Comparison of ENCODE assay signal across 16 cellular contexts in the genomic region with DNA sequence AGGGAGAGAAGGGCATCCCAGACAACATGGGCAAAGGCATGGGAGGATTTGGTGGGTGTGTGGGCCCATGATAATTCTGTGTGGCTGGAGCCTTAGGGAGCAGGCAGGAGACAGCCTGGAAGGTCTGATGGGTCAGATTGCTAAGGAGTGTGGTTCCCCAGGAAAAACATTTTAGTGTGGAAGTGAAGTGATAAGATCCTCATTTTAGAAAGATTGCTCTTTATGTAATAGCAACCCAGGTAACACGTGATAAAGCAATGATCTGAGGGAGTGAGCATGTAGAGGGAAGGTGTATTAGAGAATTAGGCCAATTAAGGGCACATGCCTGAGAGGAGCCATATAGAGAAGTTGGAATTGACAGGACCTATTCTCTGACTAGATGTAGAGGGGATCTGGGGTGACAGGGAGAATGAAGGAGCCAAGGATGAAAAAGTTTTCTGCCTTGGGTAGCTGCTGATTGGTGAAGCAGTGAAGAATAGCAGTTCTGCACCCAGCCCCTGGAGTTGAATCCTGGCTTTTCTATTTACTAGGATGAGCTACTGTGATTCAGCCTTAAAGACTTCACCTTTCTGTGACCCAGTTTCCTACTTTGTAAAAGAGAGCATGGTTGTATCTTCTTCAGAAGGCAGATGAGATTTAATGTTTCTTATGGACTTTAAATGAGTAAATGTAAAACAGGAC. TPM values are rescaled to one million over a fixed set of nuclear protein-coding genes. Genes with fewer than 3 reads are reported as not detected.
DNase-seq lines count a peak whose midpoint lies in the region; ATAC-seq, FAIRE-seq and TF ChIP-seq lines count a peak whose summit lies in the region.
"Had no signal": no experiment of that assay in that cellular context is flagged by ENCODE, and none has a peak within 500 bp of the region (broad histone marks: within the 10 kb centered on the region; RNA-seq: fewer than 3 reads in every experiment).

No MANE protein-coding gene starts in this region.

- CTCF ChIA-PET in CD8-positive, alpha-beta memory T cell (lab: Charles Lee): interaction anchor here (1.0 to 23.1 kb wide), 10 partner anchors 14 to 133 kb away, joined by 3 to 218 read pairs (median 8); a partner anchor contains a TSS
- CTCF ChIA-PET in K562 (lab: Yijun Ruan, JAX; ENCODE audit: low intra/inter-chr PET ratio): no interaction called here

- H3K4me1 ChIP-seq in CD8-positive, alpha-beta memory T cell (ENCODE audit: insufficient read depth, low read length): peaks cover 55% of the 10 kb centered on the region
- H3K4me1 ChIP-seq in K562 (replicated peaks in 1 of 2; ENCODE audit: control insufficient read depth in 2 of 2, insufficient read depth in 2 of 2, low read length in 2 of 2) (peaks cover 28 to 55% of the 10 kb centered on the region in 2 experiments), mucosa of rectum (ENCODE audit: control insufficient read depth in 2 of 2, insufficient read depth in 2 of 2, low read length in 2 of 2) (peaks cover 31 to 38% of the 10 kb centered on the region in 2 donors)

- peaks cover 61 to 81% (median 78%) of the 10 kb centered on the region in 3 donors for H3K4me1 Mint-ChIP-seq in CD8-positive, alpha-beta memory T cell

- peaks cover 12 to 32% (median 12%) of the 10 kb centered on the region in 3 donors for H3K36me3 Mint-ChIP-seq in CD8-positive, alpha-beta memory T cell

- FAIRE-seq in K562 (lab: Jason Lieb, UNC): no peak

- POLR2A ChIA-PET in CD8-positive, alpha-beta memory T cell (lab: Charles Lee): interaction anchor here (0.5 to 1.1 kb wide), 2 partner anchors 13 to 478 kb away, joined by 3 to 7 read pairs; no protein-coding TSS in a partner anchor
- POLR2A ChIA-PET in K562 (lab: Yijun Ruan, JAX): interaction anchor here (2.0 to 2.8 kb wide), 2 partner anchors 8 to 17 kb away, joined by 12 to 18 read pairs; no protein-coding TSS in a partner anchor

- no peaks in the 10 kb centered on the region for H3K9me3 Mint-ChIP-seq in CD8-positive, alpha-beta memory T cell

- H3K9me3 ChIP-seq in CD8-positive, alpha-beta memory T cell (ENCODE audit: low read length): no peaks in the 10 kb centered on the region
- H3K9me3 ChIP-seq in KOPT-K1 (ENCODE audit: insufficient read depth, low read length, poor library complexity, severe bottlenecking) (peaks cover 5% of the 10 kb centered on the region), K562 (replicated peaks; ENCODE audit: control insufficient read depth, insufficient read depth, low read depth, low read length) (peaks cover 16% of the 10 kb centered on the region), mucosa of rectum (ENCODE audit: control insufficient read depth in 2 of 2, low read length in 2 of 2) (no peaks in the 10 kb centered on the region)
- H3K9me3 ChIP-seq: thoracic aorta had no signal

- no peak for ATAC-seq in K562
- no peak for ATAC-seq in HG02678 (IDR thresholded peaks at IDR 0.05; ENCODE audit: unreplicated experiment)
- ATAC-seq in left lobe of liver: no peak
- ATAC-seq: right cardiac atrium had no signal

- no peaks in the 10 kb centered on the region for H3K79me2 ChIP-seq in K562 (ENCODE audit: control insufficient read depth, insufficient read depth, low read length)

- in situ Hi-C loops in K562 (cut with MboI): no loop called here

- peak overlapping the region; percentile 77 to 98 (median 91) for H3K27ac Mint-ChIP-seq in CD8-positive, alpha-beta memory T cell

- H3K27me3 Mint-ChIP-seq in CD8-positive, alpha-beta memory T cell: no peaks in the 10 kb centered on the region

- H3K27me3 ChIP-seq in CD8-positive, alpha-beta memory T cell (ENCODE audit: insufficient read depth, low read length, poor library complexity, severe bottlenecking): no peaks in the 10 kb centered on the region
- no peaks in the 10 kb centered on the region for H3K27me3 ChIP-seq in K562 (ENCODE audit: control insufficient read depth in 2 of 2, insufficient read depth in 2 of 2, low read length in 2 of 2)
- H3K27me3 ChIP-seq in mucosa of rectum (ENCODE audit: control insufficient read depth in 2 of 2, insufficient read depth in 2 of 2, low read length in 2 of 2): no peaks in the 10 kb centered on the region

- intact Hi-C loops in K562 (cut with micrococcal nuclease): loop anchor here (2.0 to 5.0 kb wide), 3 partner anchors 44 to 126 kb away; no protein-coding TSS in a partner anchor

- peak overlapping the region; percentile 29; the same call in 1 of the 2 replicates for H3K4me2 ChIP-seq in K562 (ENCODE audit: insufficient read depth, low read length)

- H3K36me3 ChIP-seq in CD8-positive, alpha-beta memory T cell (ENCODE audit: insufficient read depth, low read length): no peaks in the 10 kb centered on the region
- H3K36me3 ChIP-seq in KOPT-K1 (ENCODE audit: insufficient read depth, low read length): no peaks in the 10 kb centered on the region
- H3K36me3 ChIP-seq in K562 (ENCODE audit: control insufficient read depth, insufficient read depth, low read length): no peaks in the 10 kb centered on the region; the same call in 1 of the 3 replicates
- no peaks in the 10 kb centered on the region for H3K36me3 ChIP-seq in mucosa of rectum (ENCODE audit: control insufficient read depth in 2 of 2, insufficient read depth in 2 of 2, low read length in 2 of 2)
- H3K36me3 ChIP-seq: thoracic aorta had no signal

- H2AFZ ChIP-seq in K562 (ENCODE audit: low read depth, low read length): peak overlapping the region; percentile 81
- H2AFZ ChIP-seq: GM23248 had no signal

- no peak for TF ChIP-seq CTCF in K562 (IDR thresholded peaks at IDR 0.05 in 2 of 3, conservative IDR thresholded peaks at IDR 0.05 in 1 of 3; ENCODE audit: insufficient read depth in 2 of 3, low read depth in 1 of 3, low read length in 3 of 3)

- no peak for DNase-seq in CD8-positive, alpha-beta memory T cell
- peak in 1 of 4 experiments; percentile 33 for DNase-seq in K562 (ENCODE audit: extremely low read depth in 1 of 4, low spot score in 3 of 4)
- DNase-seq in iPS-NIHi7 (ENCODE audit: extremely low spot score): no peak
- DNase-seq in left lobe of liver (ENCODE audit: low spot score): no peak
- DNase-seq in OCI-M2 (lab: John Stamatoyannopoulos, UW; ENCODE audit: unreplicated experiment): no peak
- DNase-seq: caudate nucleus, COR-L47, GM23248, NCI-H1048, NCI-H510A treated with DMSO at 0.1 percent for 48 hours, right cardiac atrium, SHP77 had no signal

- WGBS in K562 (ENCODE audit: insufficient coverage, low coverage, missing lambda C conversion rate): 0% methylated on average over 1 of the region's 1 CpG

- TF ChIP-seq EP300 in K562 (IDR thresholded peaks at IDR 0.05; ENCODE audit: low read length): no peak

- peak overlapping the region; percentile 82 for H3K27ac ChIP-seq in CD8-positive, alpha-beta memory T cell (ENCODE audit: low read depth, low read length)
- H3K27ac ChIP-seq in KOPT-K1 (ENCODE audit: low read depth, low read length, poor library complexity, severe bottlenecking) (peak overlapping the region; percentile 97), K562 (ENCODE audit: extremely low read depth, low read depth, low read length) (peak overlapping the region; percentile 93), mucosa of rectum (ENCODE audit: low read depth in 2 of 2, low read length in 2 of 2) (peak overlapping the region; percentile 66 to 80)
- H3K27ac ChIP-seq: GM23248, thoracic aorta had no signal

- peak overlapping the region in 6 of 7 donors; percentile 1 to 51 (median 18) for H3K4me3 Mint-ChIP-seq in CD8-positive, alpha-beta memory T cell

- no TSS peak for BruUV-seq in K562 (replicated peaks; lab: Mats Ljungman, UMichigan)

- H3K4me3 ChIP-seq in CD8-positive, alpha-beta memory T cell (ENCODE audit: low read length): no peak overlapping the region
- H3K4me3 ChIP-seq in K562 (no peak overlapping the region), mucosa of rectum (ENCODE audit: low read length in 2 of 2) (no peak overlapping the region)
- H3K4me3 ChIP-seq: GM23248, thoracic aorta had no signal

- no peaks in the 10 kb centered on the region for H4K20me1 ChIP-seq in K562 (replicated peaks; ENCODE audit: control insufficient read depth, insufficient read depth, low read length)

- no peak for TF ChIP-seq RAD21 in K562 (CRISPR knock-in tag; conservative IDR thresholded peaks at IDR 0.05 in 1 of 2, IDR thresholded peaks at IDR 0.05 in 1 of 2)

- H3K9me1 ChIP-seq in K562 (ENCODE audit: control insufficient read depth, insufficient read depth, low read length): no peaks in the 10 kb centered on the region

- no peak for TF ChIP-seq POLR2A in K562 (conservative IDR thresholded peaks at IDR 0.05)

- H3K9ac ChIP-seq in K562 (ENCODE audit: insufficient read depth in 1 of 2, low read depth in 2 of 2, low read length in 2 of 2) (peak overlapping the region in 1 of 2 experiments; percentile 75; a peak in 2 of 4 replicates), mucosa of rectum (ENCODE audit: low read depth in 1 of 2, low read length in 2 of 2) (no peak overlapping the region)
- H3K9ac ChIP-seq: GM23248 had no signal

RNA-seq across cellular contexts. Expression of a gene that starts 18.7 kb away (rescaled TPM):
- total RNA-seq in CD8-positive, alpha-beta memory T cell: 10 to 100 TPM; 28.3 to 30.7 TPM
- 201 TPM for polyA plus RNA-seq in CD8-positive, alpha-beta memory T cell
- 0.33 and 0.60 TPM in 2 replicates for total RNA-seq in K562 (2011; cell fraction: chromatin; rRNA removed; ENCODE audit: low replicate concordance)
- 0.66 and 0.67 TPM in 2 replicates for total RNA-seq in K562 (2011; cell fraction: nucleolus; rRNA removed)
- total RNA-seq in K562 (2011; cell fraction: nucleoplasm; rRNA removed): 1.1 and 1.5 TPM in 2 replicates
- total RNA-seq in K562 (2014; rRNA removed): 0.94 and 1.1 TPM in 2 replicates
- total RNA-seq in K562 (2014; rRNA removed; fragmentation: Illumina TruSeq; extraction: Trizol): 1.8 and 2.0 TPM in 2 replicates
- 3.9 and 4.8 TPM in 2 replicates for total RNA-seq in K562 (2015; rRNA removed; fragmentation: Illumina TruSeq; extraction: Trizol)
- total RNA-seq in K562 (2021): 0.87 and 1.0 TPM in 2 replicates
- polyA plus RNA-seq in K562 (2011; rRNA removed): 0.70 and 0.77 TPM in 2 replicates
- polyA plus RNA-seq in K562 (2011; cell fraction: cytosol; rRNA removed): 0.43 and 0.80 TPM in 2 replicates
- 0.27 and 0.38 TPM in 2 replicates for polyA plus RNA-seq in K562 (2011; cell fraction: nucleus; rRNA removed)
- 3.0 and 10.1 TPM in 2 replicates for polyA plus RNA-seq in K562 (2012)
- 2.0 and 2.9 TPM in 2 replicates for polyA plus RNA-seq in K562 (2014; fragmentation: Illumina TruSeq; extraction: Trizol)
- 1 to 10 TPM in 1 of 2 experiments, under 1 TPM in 1; 0.56 to 1.7 TPM for polyA plus RNA-seq in K562 (2014; fragmentation: Nextera tagmentation; extraction: Ambion mirVana)
- polyA plus RNA-seq in K562 (2014; rRNA removed): 0.90 and 1.6 TPM in 2 replicates
- 0.84 and 1.5 TPM in 2 replicates for polyA minus RNA-seq in K562 (2011; rRNA and poly(A)+ RNA removed)
- polyA minus RNA-seq in K562 (2011; cell fraction: cytosol; rRNA and poly(A)+ RNA removed): 0.73 TPM in 1 of 2 replicates, not detected in the other
- polyA minus RNA-seq in K562 (2011; cell fraction: nucleus; rRNA and poly(A)+ RNA removed): 0.22 and 0.27 TPM in 2 replicates
- 0.23 TPM for total RNA-seq in left lobe of liver
- total RNA-seq: GM23248 had no signal
- polyA plus RNA-seq: GM23248 had no signal

RNA-seq across cellular contexts. Expression of a gene that starts 37.5 kb away (rescaled TPM):
- 10 to 100 TPM; 25.1 to 27.6 TPM for total RNA-seq in CD8-positive, alpha-beta memory T cell
- 58.1 TPM for polyA plus RNA-seq in CD8-positive, alpha-beta memory T cell
- 3.9 and 4.7 TPM in 2 replicates for total RNA-seq in K562 (2011; cell fraction: chromatin; rRNA removed; ENCODE audit: low replicate concordance)
- total RNA-seq in K562 (2011; cell fraction: nucleolus; rRNA removed): 1.5 and 2.4 TPM in 2 replicates
- 2.9 and 3.3 TPM in 2 replicates for total RNA-seq in K562 (2011; cell fraction: nucleoplasm; rRNA removed)
- 0.82 and 1.4 TPM in 2 replicates for total RNA-seq in K562 (2014; rRNA removed)
- 2.2 and 2.5 TPM in 2 replicates for total RNA-seq in K562 (2014; rRNA removed; fragmentation: Illumina TruSeq; extraction: Trizol)
- 6.8 TPM in 2 replicates for total RNA-seq in K562 (2015; rRNA removed; fragmentation: Illumina TruSeq; extraction: Trizol)
- total RNA-seq in K562 (2021): 1.9 and 2.5 TPM in 2 replicates
- 2.0 and 7.3 TPM in 2 replicates for polyA plus RNA-seq in K562 (2011; rRNA removed)
- 0.37 and 4.0 TPM in 2 replicates for polyA plus RNA-seq in K562 (2011; cell fraction: cytosol; rRNA removed)
- 2.0 and 6.2 TPM in 2 replicates for polyA plus RNA-seq in K562 (2011; cell fraction: nucleus; rRNA removed)
- 3.1 and 5.8 TPM in 2 replicates for polyA plus RNA-seq in K562 (2012)
- 3.1 and 3.5 TPM in 2 replicates for polyA plus RNA-seq in K562 (2014; fragmentation: Illumina TruSeq; extraction: Trizol)
- 1 to 10 TPM; 1.0 to 1.5 TPM for polyA plus RNA-seq in K562 (2014; fragmentation: Nextera tagmentation; extraction: Ambion mirVana)
- polyA plus RNA-seq in K562 (2014; rRNA removed): 1.6 and 1.8 TPM in 2 replicates
- 3.3 and 12.3 TPM in 2 replicates for polyA minus RNA-seq in K562 (2011; rRNA and poly(A)+ RNA removed)
- 0.48 and 1.8 TPM in 2 replicates for polyA minus RNA-seq in K562 (2011; cell fraction: cytosol; rRNA and poly(A)+ RNA removed)
- 0.94 and 7.8 TPM in 2 replicates for polyA minus RNA-seq in K562 (2011; cell fraction: nucleus; rRNA and poly(A)+ RNA removed)
- total RNA-seq in left lobe of liver: 3.2 TPM
- total RNA-seq: GM23248 had no signal
- polyA plus RNA-seq: GM23248 had no signal

Comparison
In these comparisons a context has a peak if more than half of its experiments do, and no peak if none do; other contexts are left out.
1. RNA of a gene that starts 18.7 kb away (total RNA-seq): 28.3 to 30.7 TPM in CD8-positive, alpha-beta memory T cell; 0.33 to 4.8 TPM in K562 and 0.23 TPM in left lobe of liver (single experiment); every median in the first group is over 4 times any median in the second.
2. Peak in every context shown above with its lines, with median percentiles within 50 percentile points of each other: H3K27ac ChIP-seq.